Comparison of ENCODE assay signal across 33 cellular contexts in genomic region chrX:115486510-115486909, GRCh38.
DNase-seq lines count a peak whose midpoint lies in the region; ATAC-seq, FAIRE-seq and TF ChIP-seq lines count a peak whose summit lies in the region.
"Had no signal": no experiment of that assay in that cellular context is flagged by ENCODE, and none has a peak within 500 bp of the region (broad histone marks: within the 10 kb centered on the region; RNA-seq: fewer than 3 reads in every experiment).

No MANE protein-coding gene starts in this region.

- no peak overlapping the region for H2AK5ac ChIP-seq in H1 (ENCODE audit: low read depth, low read length)

- H3K27ac ChIP-seq in SK-N-SH (ENCODE audit: low read depth in 2 of 2, low read length in 1 of 2) (no peak overlapping the region), HEK293 (ENCODE audit: extremely low read depth, low read depth, low read length) (no peak overlapping the region), H1 (ENCODE audit: low read depth, low read length) (no peak overlapping the region)
- H3K27ac ChIP-seq: 22Rv1; A549; BLaER1; BLaER1 treated with 17β-estradiol and CSF1 and Interleukin-3, amounts not matched to agents 10 nM and 100 nM; C4-2B had no signal

- H3K23ac ChIP-seq in H1 (ENCODE audit: insufficient read length) = no peak overlapping the region

- no peak overlapping the region for H2BK120ac ChIP-seq in H1 (replicated peaks; ENCODE audit: low read depth, low read length)

- no peaks in the 10 kb centered on the region for H3K79me1 ChIP-seq in H1 (ENCODE audit: low read depth, low read length)

- H3F3A ChIP-seq in SK-N-SH (replicated peaks; ENCODE audit: insufficient read depth) = no peaks in the 10 kb centered on the region

- no peak overlapping the region for H2BK5ac ChIP-seq in H1 (ENCODE audit: low read depth, low read length)

- H2BK12ac ChIP-seq in H1 (ENCODE audit: low read depth, low read length) = no peak overlapping the region

- no peak overlapping the region for H4K8ac ChIP-seq in H1 (ENCODE audit: extremely low read depth, insufficient read depth, low read length)

- H3K36me3 ChIP-seq in SK-N-SH (replicated peaks in 1 of 2; ENCODE audit: control insufficient read depth in 1 of 2, insufficient read depth in 2 of 2, low read length in 1 of 2) = no peaks in the 10 kb centered on the region
- H3K36me3 ChIP-seq in HEK293 (ENCODE audit: control insufficient read depth in 2 of 2, insufficient read depth in 1 of 2, low read length in 2 of 2) = no peaks in the 10 kb centered on the region
- H3K36me3 ChIP-seq in H1 (ENCODE audit: control insufficient read depth in 2 of 4, insufficient read depth in 4 of 4, low read length in 3 of 4) = no peaks in the 10 kb centered on the region
- H3K36me3 ChIP-seq: BE2C; BLaER1; BLaER1 treated with 17β-estradiol and CSF1 and Interleukin-3, amounts not matched to agents 10 nM and 100 nM had no signal

- H4K5ac ChIP-seq in H1 (ENCODE audit: insufficient read length, low read depth, low read length) = no peak overlapping the region

- FAIRE-seq in H1 (lab: Jason Lieb, UNC) = peak; percentile 50
- FAIRE-seq: A204.1, D721Med had no signal

- H3K4me1 ChIP-seq in SK-N-SH (ENCODE audit: control insufficient read depth in 1 of 2, insufficient read depth in 2 of 2, low read depth in 1 of 2, low read length in 1 of 2) = no peaks in the 10 kb centered on the region
- no peaks in the 10 kb centered on the region for H3K4me1 ChIP-seq in HEK293 (ENCODE audit: control insufficient read depth, insufficient read depth, low read length)
- H3K4me1 ChIP-seq in H1 (replicated peaks in 1 of 4; ENCODE audit: control insufficient read depth in 3 of 4, insufficient read depth in 4 of 4, low read length in 3 of 4) = no peaks in the 10 kb centered on the region
- H3K4me1 ChIP-seq: A549, BE2C, BLaER1, Caco-2 had no signal

- H3K4me2 ChIP-seq in SK-N-SH (no peak overlapping the region), H1 (ENCODE audit: insufficient read depth in 1 of 2, low read depth in 2 of 2, low read length in 2 of 2) (no peak overlapping the region)
- H3K4me2 ChIP-seq: A549; BLaER1; BLaER1 treated with 17β-estradiol and CSF1 and Interleukin-3, amounts not matched to agents 10 nM and 100 nM had no signal

- no peak overlapping the region for H3K18ac ChIP-seq in H1 (ENCODE audit: extremely low read depth, low read length)

- H3K9me3 ChIP-seq in SK-N-SH (no peaks in the 10 kb centered on the region), HEK293 (ENCODE audit: control insufficient read depth, insufficient read depth, low read depth, low read length) (no peaks in the 10 kb centered on the region; the same call in 1 of the 2 replicates), H1 (ENCODE audit: insufficient read depth in 2 of 2, low read depth in 1 of 2, low read length in 1 of 2) (no peaks in the 10 kb centered on the region)
- H3K9me3 ChIP-seq: A549, BE2C, Caco-2 had no signal

- no peak overlapping the region for H3K56ac ChIP-seq in H1 (replicated peaks; ENCODE audit: insufficient read length, low read depth, low read length)

- no peak overlapping the region for H2BK15ac ChIP-seq in H1 (ENCODE audit: low read length)

- ATAC-seq in SK-N-SH treated with all-trans-retinoic acid at 6 μM for 48 hours = no peak
- ATAC-seq: A549; CD8-positive, alpha-beta T cell had no signal

- H3K4ac ChIP-seq in H1 (replicated peaks; ENCODE audit: insufficient read length, low read depth, low read length) = no peak overlapping the region

- H3K14ac ChIP-seq in H1 (ENCODE audit: insufficient read length) = no peak overlapping the region

- H4K20me1 ChIP-seq in SK-N-SH (ENCODE audit: insufficient read depth) = no peaks in the 10 kb centered on the region
- H4K20me1 ChIP-seq in H1 (replicated peaks in 1 of 2; ENCODE audit: control insufficient read depth in 1 of 2, insufficient read depth in 2 of 2, low read length in 2 of 2) = no peaks in the 10 kb centered on the region
- H4K20me1 ChIP-seq: BLaER1; BLaER1 treated with 17β-estradiol and CSF1 and Interleukin-3, amounts not matched to agents 10 nM and 100 nM had no signal

- H3K4me3 ChIP-seq in SK-N-SH (ENCODE audit: low read depth in 2 of 2, low read length in 1 of 2) = no peak overlapping the region
- no peak overlapping the region for H3K4me3 ChIP-seq in HEK293 (ENCODE audit: low read depth, low read length)
- no peak overlapping the region for H3K4me3 ChIP-seq in H1 (ENCODE audit: extremely low read depth in 1 of 4, insufficient read depth in 2 of 4, low read depth in 3 of 4, low read length in 4 of 4)
- H3K4me3 ChIP-seq: A549; BLaER1; BLaER1 treated with 17β-estradiol and CSF1 and Interleukin-3, amounts not matched to agents 10 nM and 100 nM had no signal

- TF ChIP-seq CTCF in SK-N-SH (IDR thresholded peaks at IDR 0.05) (no peak), HEK293 (tag by site-specific recombination; IDR thresholded peaks at IDR 0.05) (no peak), H1 (IDR thresholded peaks at IDR 0.05; ENCODE audit: control extremely low read depth in 1 of 3, insufficient read depth in 1 of 3, low read depth in 1 of 3, low read length in 3 of 3) (no peak)

- no peak for TF ChIP-seq RAD21 in SK-N-SH (IDR thresholded peaks at IDR 0.05; ENCODE audit: low read length)
- no peak for TF ChIP-seq RAD21 in H1 (IDR thresholded peaks at IDR 0.05 in 1 of 2, conservative IDR thresholded peaks at IDR 0.05 in 1 of 2; ENCODE audit: low read depth in 2 of 2, low read length in 2 of 2)

- no peak overlapping the region for H2BK20ac ChIP-seq in H1 (ENCODE audit: low read length)

- H3K79me2 ChIP-seq in SK-N-SH (ENCODE audit: insufficient read depth) (no peaks in the 10 kb centered on the region), H1 (ENCODE audit: control insufficient read depth in 1 of 2, insufficient read depth in 2 of 2, low read length in 2 of 2) (no peaks in the 10 kb centered on the region)

- TF ChIP-seq POLR2A in H1 (IDR thresholded peaks at IDR 0.05; ENCODE audit: control extremely low read depth in 1 of 2, low read depth in 2 of 2, low read length in 2 of 2) = no peak

- H3K27me3 ChIP-seq in SK-N-SH (ENCODE audit: insufficient read depth) (no peaks in the 10 kb centered on the region), H1 (replicated peaks in 1 of 4; ENCODE audit: control insufficient read depth in 3 of 4, extremely low read depth in 1 of 4, insufficient read depth in 3 of 4, low read length in 3 of 4) (no peaks in the 10 kb centered on the region)
- H3K27me3 ChIP-seq: BE2C had no signal

- TF ChIP-seq EP300 in SK-N-SH (IDR thresholded peaks at IDR 0.05; ENCODE audit: borderline replicate concordance in 1 of 2, low read depth in 1 of 2, low read length in 1 of 2) = no peak
- no peak for TF ChIP-seq EP300 in H1 (IDR thresholded peaks at IDR 0.05; ENCODE audit: borderline replicate concordance in 1 of 2, low read depth in 2 of 2, low read length in 2 of 2)

- POLR2A ChIA-PET in SK-N-SH (lab: Yijun Ruan, JAX) (no interaction called here), HEK293 (lab: Yijun Ruan, JAX) (no interaction called here), H1 (lab: Charles Lee; ENCODE audit: partially characterized antibody) (no interaction called here)

- H2AFZ ChIP-seq in SK-N-SH (ENCODE audit: low read depth) (no peak overlapping the region), H1 (ENCODE audit: low read length) (no peak overlapping the region)

- DNase-seq in SK-N-SH (no peak), H1 (ENCODE audit: low read depth in 1 of 2, low spot score in 2 of 2) (no peak), T1000 (lab: John Stamatoyannopoulos, UW) (no peak), NCI-H1048 (lab: John Stamatoyannopoulos, UW) (no peak)
- DNase-seq: 8988T; ACHN; AML-193; BE2C; C1 segment of cervical spinal cord; Caco-2; Calu3; CD4-positive, alpha-beta memory T cell; CD4-positive, alpha-beta T cell; CD4-positive, CD25-positive, alpha-beta regulatory T cell; CD8-positive, alpha-beta memory T cell; CD8-positive, alpha-beta T cell; COR-L47; DMS 273 treated with DMSO at 0.1 percent for 48 hours; DMS153; DMS53; DMS79; DMS79 treated with DMSO at 0.1 percent for 48 hours; DND-41; EL had no signal

- no peak overlapping the region for H3K9ac ChIP-seq in SK-N-SH
- no peak overlapping the region for H3K9ac ChIP-seq in H1 (replicated peaks in 1 of 4; ENCODE audit: extremely low read depth in 1 of 4, low read depth in 3 of 4, low read length in 3 of 4)
- H3K9ac ChIP-seq: BLaER1; BLaER1 treated with 17β-estradiol and CSF1 and Interleukin-3, amounts not matched to agents 10 nM and 100 nM had no signal

- no peaks in the 10 kb centered on the region for H3K23me2 ChIP-seq in H1 (ENCODE audit: low read depth, low read length)

- no peak overlapping the region for H4K91ac ChIP-seq in H1 (replicated peaks; ENCODE audit: insufficient read length, low read length)

- 47% methylated on average over 3 of the region's 3 CpGs for WGBS in SK-N-SH (ENCODE audit: low lambda C conversion rate)
- WGBS in H1 (ENCODE audit: extremely low coverage in 1 of 2, insufficient coverage in 1 of 2, insufficient read length in 1 of 2, insufficient replicate concordance in 2 of 2, low coverage in 1 of 2, low lambda C conversion rate in 2 of 2, missing lambda C conversion rate in 1 of 2), 2 experiments = 93% methylated on average over 3 of the region's 3 CpGs; no CpG with 5 or more reads in 1 of the 2 experiments

- CTCF ChIA-PET in SK-N-SH (lab: Yijun Ruan, JAX) (no interaction called here), HEK293 (lab: Yijun Ruan, JAX) (interaction anchor here (0.8 kb wide), 1 partner anchor 156 kb away, joined by 3 read pairs; no protein-coding TSS in a partner anchor), H1 (lab: Charles Lee; ENCODE audit: partially characterized antibody) (no interaction called here)

- H3K9me2 ChIP-seq in SK-N-SH = no peaks in the 10 kb centered on the region

TF ChIP-seq in SK-N-SH treated with all-trans-retinoic acid at 6 μM for 48 hours, 23 proteins besides CTCF, POLR2A, EP300 and RAD21 (continues in another document):
- peak; percentile 60 for TF ChIP-seq ZNF8 (CRISPR knock-in tag; IDR thresholded peaks at IDR 0.05)

TF ChIP-seq in SK-N-SH, 30 proteins besides CTCF, POLR2A, EP300 and RAD21 (continues in another document):
- TF ChIP-seq CHD2 (IDR thresholded peaks at IDR 0.05; ENCODE audit: low read length, partially characterized antibody) (no peak), NFIC (IDR thresholded peaks at IDR 0.05; ENCODE audit: borderline replicate concordance) (no peak)

TF ChIP-seq in HEK293, 187 proteins besides CTCF, POLR2A, EP300 and RAD21:
- TF ChIP-seq ZNF184 (tag by site-specific recombination; IDR thresholded peaks at IDR 0.05) (no peak), ZNF146 (tag by site-specific recombination; IDR thresholded peaks at IDR 0.05) (peak; percentile 90)

TF ChIP-seq in H1, 55 proteins besides CTCF, POLR2A, EP300 and RAD21:
- TF ChIP-seq NRF1 (IDR thresholded peaks at IDR 0.05; ENCODE audit: low read depth, low read length) (no peak), POU5F1 (IDR thresholded peaks at IDR 0.05; ENCODE audit: low read depth, low read length) (no peak)
